1 cellular context compared by ENCODE assay signal in genomic region chr19:42185281-42185680, GRCh38.
TF ChIP-seq lines count a peak whose summit lies in the region.

No MANE protein-coding gene starts in this region.

TF ChIP-seq in SK-N-SH, 30 proteins besides CTCF, POLR2A, EP300 and RAD21 (continued from another document):
- TF ChIP-seq ELF1 (IDR thresholded peaks at IDR 0.05) = no peak
- no peak for TF ChIP-seq REST (IDR thresholded peaks at IDR 0.05; ENCODE audit: low read depth, low read length)
- TF ChIP-seq FOSL2 (IDR thresholded peaks at IDR 0.05; ENCODE audit: borderline replicate concordance, low read depth) = no peak
